Comparison of ENCODE assay signal across 19 cellular contexts in the genomic region with DNA sequence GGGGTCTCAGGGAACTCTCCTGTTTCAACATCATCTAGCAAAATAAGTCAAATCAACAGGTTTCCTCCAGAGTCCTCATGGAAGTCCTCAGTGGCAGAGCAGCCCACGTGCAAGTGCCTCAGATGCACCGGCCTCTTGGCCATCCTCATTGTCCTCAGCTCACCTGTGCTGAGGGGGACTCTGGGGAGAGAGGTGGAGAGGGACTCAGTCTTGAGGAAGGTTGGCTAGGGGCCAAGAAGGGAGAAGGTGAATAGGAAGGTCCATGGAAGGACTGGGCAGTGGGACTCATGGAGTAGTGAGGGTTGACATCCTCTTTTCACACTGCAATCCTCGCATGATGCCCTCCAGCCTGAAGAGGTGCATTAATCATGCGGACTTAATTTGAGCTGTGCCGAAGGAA.
DNase-seq lines count a peak whose midpoint lies in the region; ATAC-seq, FAIRE-seq and TF ChIP-seq lines count a peak whose summit lies in the region.
"Had no signal": no experiment of that assay in that cellular context is flagged by ENCODE, and none has a peak within 500 bp of the region (broad histone marks: within the 10 kb centered on the region; RNA-seq: fewer than 3 reads in every experiment).

No MANE protein-coding gene starts in this region.

- peaks cover 0 to 7% of the 10 kb centered on the region in 2 experiments; a peak in 2 of 5 replicates for H3K4me1 ChIP-seq in K562 (replicated peaks in 1 of 2; ENCODE audit: control insufficient read depth in 2 of 2, insufficient read depth in 2 of 2, low read length in 2 of 2)
- H3K4me1 ChIP-seq in upper lobe of right lung, result no peaks in the 10 kb centered on the region
- H3K4me1 ChIP-seq: HAP-1 had no signal

- no TSS peak for BruUV-seq in K562 (replicated peaks; lab: Mats Ljungman, UMichigan)

- H3K4me3 Mint-ChIP-seq in activated naive CD4-positive, alpha-beta T cell treated with anti-CD3 and anti-CD28 coated beads for 36 hours, result no peak overlapping the region
- H3K4me3 Mint-ChIP-seq in stimulated activated naive CD8-positive, alpha-beta T cell treated with anti-CD3 and anti-CD28 coated beads, Interleukin-15, amount 100 ng/mL, for 72 hours, result no peak overlapping the region
- H3K4me3 Mint-ChIP-seq: B cell; CD4-positive, alpha-beta memory T cell; HFFc6 had no signal

- no peaks in the 10 kb centered on the region for H3K79me2 ChIP-seq in K562 (ENCODE audit: control insufficient read depth, insufficient read depth, low read length)

- no peak overlapping the region for H3K27ac ChIP-seq in K562 (ENCODE audit: extremely low read depth, low read depth, low read length)
- H3K27ac ChIP-seq in upper lobe of right lung, result no peak overlapping the region
- H3K27ac ChIP-seq: HL-60 had no signal

- no peak overlapping the region for H2AFZ ChIP-seq in K562 (ENCODE audit: low read depth, low read length)

- H3K36me3 ChIP-seq in K562 (ENCODE audit: control insufficient read depth, insufficient read depth, low read length), result no peaks in the 10 kb centered on the region
- H3K36me3 ChIP-seq in upper lobe of right lung, result no peaks in the 10 kb centered on the region
- H3K36me3 ChIP-seq: HAP-1 had no signal

- H3K4me3 ChIP-seq in K562 (no peak overlapping the region), upper lobe of right lung (no peak overlapping the region)
- H3K4me3 ChIP-seq: HAP-1 had no signal

- no peak overlapping the region for H3K9ac ChIP-seq in K562 (ENCODE audit: insufficient read depth in 1 of 2, low read depth in 2 of 2, low read length in 2 of 2)

- no peaks in the 10 kb centered on the region for H4K20me1 ChIP-seq in K562 (replicated peaks; ENCODE audit: control insufficient read depth, insufficient read depth, low read length)

- TF ChIP-seq RAD21 in K562 (CRISPR knock-in tag; conservative IDR thresholded peaks at IDR 0.05 in 1 of 2, IDR thresholded peaks at IDR 0.05 in 1 of 2), result no peak

- in situ Hi-C loops in K562 (cut with MboI), result loop anchor here (10.0 kb wide), 1 partner anchor 190 kb away; no protein-coding TSS in a partner anchor

- WGBS in K562 (ENCODE audit: insufficient coverage, low coverage, missing lambda C conversion rate), result 4% methylated on average over 5 of the region's 5 CpGs

- no peak for ATAC-seq in K562
- ATAC-seq in upper lobe of right lung, result no peak
- ATAC-seq in stimulated activated naive CD8-positive, alpha-beta T cell treated with anti-CD3 and anti-CD28 coated beads, Interleukin-15, amount 100 ng/mL, for 72 hours, result no peak

- peak; percentile 61 for FAIRE-seq in GM12891 (lab: Jason Lieb, UNC)
- FAIRE-seq in K562 (lab: Jason Lieb, UNC), result no peak
- FAIRE-seq: D721Med, H1 had no signal

- H3K9me3 Mint-ChIP-seq in activated naive CD4-positive, alpha-beta T cell treated with anti-CD3 and anti-CD28 coated beads for 36 hours, result peaks cover 3% of the 10 kb centered on the region
- peaks cover 7 to 17% of the 10 kb centered on the region in 2 donors for H3K9me3 Mint-ChIP-seq in stimulated activated naive CD8-positive, alpha-beta T cell treated with anti-CD3 and anti-CD28 coated beads, Interleukin-15, amount 100 ng/mL, for 72 hours

- H3K27me3 ChIP-seq in K562 (ENCODE audit: control insufficient read depth in 2 of 2, insufficient read depth in 2 of 2, low read length in 2 of 2) (peaks cover 32 to 54% of the 10 kb centered on the region in 2 experiments), upper lobe of right lung (peaks cover 11% of the 10 kb centered on the region)

- TF ChIP-seq CTCF in K562 (IDR thresholded peaks at IDR 0.05 in 2 of 3, conservative IDR thresholded peaks at IDR 0.05 in 1 of 3; ENCODE audit: insufficient read depth in 2 of 3, low read depth in 1 of 3, low read length in 3 of 3), result no peak
- no peak for TF ChIP-seq CTCF in upper lobe of right lung (IDR thresholded peaks at IDR 0.05)

- peaks cover 9% of the 10 kb centered on the region for H3K27me3 Mint-ChIP-seq in activated naive CD4-positive, alpha-beta T cell treated with anti-CD3 and anti-CD28 coated beads for 36 hours (ENCODE audit: low read depth)
- H3K27me3 Mint-ChIP-seq in stimulated activated naive CD8-positive, alpha-beta T cell treated with anti-CD3 and anti-CD28 coated beads, Interleukin-15, amount 100 ng/mL, for 72 hours, result peaks cover 22% of the 10 kb centered on the region

- TF ChIP-seq EP300 in K562 (IDR thresholded peaks at IDR 0.05; ENCODE audit: low read length), result no peak

- no peak overlapping the region for H3K4me2 ChIP-seq in K562 (ENCODE audit: insufficient read depth, low read length)

- H3K9me3 ChIP-seq in K562 (replicated peaks; ENCODE audit: control insufficient read depth, insufficient read depth, low read depth, low read length) (no peaks in the 10 kb centered on the region), upper lobe of right lung (no peaks in the 10 kb centered on the region)
- H3K9me3 ChIP-seq: HAP-1 had no signal

- peaks cover 49% of the 10 kb centered on the region for H3K4me1 Mint-ChIP-seq in activated naive CD4-positive, alpha-beta T cell treated with anti-CD3 and anti-CD28 coated beads for 36 hours (ENCODE audit: low read depth)
- H3K4me1 Mint-ChIP-seq in stimulated activated naive CD8-positive, alpha-beta T cell treated with anti-CD3 and anti-CD28 coated beads, Interleukin-15, amount 100 ng/mL, for 72 hours, result peaks cover 61% of the 10 kb centered on the region

- POLR2A ChIA-PET in K562 (lab: Yijun Ruan, JAX), result interaction anchor here (0.6 kb wide), 1 partner anchor 272 kb away, joined by 3 read pairs; no protein-coding TSS in a partner anchor

- H3K9me1 ChIP-seq in K562 (ENCODE audit: control insufficient read depth, insufficient read depth, low read length), result no peaks in the 10 kb centered on the region

- TF ChIP-seq POLR2A in GM12891 (IDR thresholded peaks at IDR 0.05; ENCODE audit: low read depth, low read length) (no peak), K562 (conservative IDR thresholded peaks at IDR 0.05) (no peak)

- H3K27ac Mint-ChIP-seq in activated naive CD4-positive, alpha-beta T cell treated with anti-CD3 and anti-CD28 coated beads for 36 hours, result peak overlapping the region; percentile 14
- H3K27ac Mint-ChIP-seq in stimulated activated naive CD8-positive, alpha-beta T cell treated with anti-CD3 and anti-CD28 coated beads, Interleukin-15, amount 100 ng/mL, for 72 hours, result peak overlapping the region in 1 of 2 donors; percentile 37
- H3K27ac Mint-ChIP-seq: B cell, HFFc6 had no signal

- intact Hi-C loops in activated naive CD4-positive, alpha-beta T cell treated with anti-CD3 and anti-CD28 coated beads for 36 hours (cut with micrococcal nuclease), result no loop called here
- intact Hi-C loops in K562 (cut with micrococcal nuclease), result no loop called here
- intact Hi-C loops in upper lobe of right lung (cut with DNase I), result no loop called here

- peaks cover 1% of the 10 kb centered on the region for H3K36me3 Mint-ChIP-seq in activated naive CD4-positive, alpha-beta T cell treated with anti-CD3 and anti-CD28 coated beads for 36 hours (ENCODE audit: low read depth)

- CTCF ChIA-PET in activated naive CD4-positive, alpha-beta T cell treated with anti-CD3 and anti-CD28 coated beads for 36 hours (lab: Charles Lee), result no interaction called here
- CTCF ChIA-PET in K562 (lab: Yijun Ruan, JAX; ENCODE audit: low intra/inter-chr PET ratio), result no interaction called here

- no peak for DNase-seq in activated naive CD4-positive, alpha-beta T cell treated with anti-CD3 and anti-CD28 coated beads for 36 hours
- no peak for DNase-seq in activated naive CD4-positive, alpha-beta T cell treated with Interleukin-2 at 50 U/mL for 16 hours
- DNase-seq in GM12891 (ENCODE audit: insufficient read length, low spot score) (no peak), K562 (ENCODE audit: extremely low read depth in 1 of 4, low spot score in 3 of 4) (no peak), upper lobe of right lung (peak; percentile 44), GF-D8 (lab: John Stamatoyannopoulos, UW) (no peak)
- DNase-seq in stimulated activated naive CD8-positive, alpha-beta T cell treated with anti-CD3 and anti-CD28 coated beads, Interleukin-15, amount 100 ng/mL, for 72 hours, result no peak
- DNase-seq: ACHN; C1 segment of cervical spinal cord; CD4-positive, alpha-beta memory T cell; DMS153; DMS79 treated with DMSO at 0.1 percent for 48 hours; GDM1; HFFc6 had no signal

TF ChIP-seq in GM12891, 5 proteins besides CTCF, POLR2A, EP300 and RAD21:
- no peak for TF ChIP-seq SPI1 (IDR thresholded peaks at IDR 0.05; ENCODE audit: low read depth, low read length)
- no peak for TF ChIP-seq TAF1 (IDR thresholded peaks at IDR 0.05; ENCODE audit: low read depth, low read length)
- TF ChIP-seq POLR2AphosphoS5 (IDR thresholded peaks at IDR 0.05; ENCODE audit: low read depth, low read length), result no peak
- no peak for TF ChIP-seq PAX5 (IDR thresholded peaks at IDR 0.05; ENCODE audit: insufficient read depth, low read length, severe bottlenecking)
- no peak for TF ChIP-seq POU2F2 (IDR thresholded peaks at IDR 0.05; ENCODE audit: low read depth, low read length)
TF ChIP-seq in GM12891: peak in this region for 0.

TF ChIP-seq in K562, 482 proteins besides CTCF, POLR2A, EP300 and RAD21:
- TF ChIP-seq NFIC (IDR thresholded peaks at IDR 0.05) (peak; percentile 53), NCOA6 (IDR thresholded peaks at IDR 0.05) (no peak)
